In the genomic region with DNA sequence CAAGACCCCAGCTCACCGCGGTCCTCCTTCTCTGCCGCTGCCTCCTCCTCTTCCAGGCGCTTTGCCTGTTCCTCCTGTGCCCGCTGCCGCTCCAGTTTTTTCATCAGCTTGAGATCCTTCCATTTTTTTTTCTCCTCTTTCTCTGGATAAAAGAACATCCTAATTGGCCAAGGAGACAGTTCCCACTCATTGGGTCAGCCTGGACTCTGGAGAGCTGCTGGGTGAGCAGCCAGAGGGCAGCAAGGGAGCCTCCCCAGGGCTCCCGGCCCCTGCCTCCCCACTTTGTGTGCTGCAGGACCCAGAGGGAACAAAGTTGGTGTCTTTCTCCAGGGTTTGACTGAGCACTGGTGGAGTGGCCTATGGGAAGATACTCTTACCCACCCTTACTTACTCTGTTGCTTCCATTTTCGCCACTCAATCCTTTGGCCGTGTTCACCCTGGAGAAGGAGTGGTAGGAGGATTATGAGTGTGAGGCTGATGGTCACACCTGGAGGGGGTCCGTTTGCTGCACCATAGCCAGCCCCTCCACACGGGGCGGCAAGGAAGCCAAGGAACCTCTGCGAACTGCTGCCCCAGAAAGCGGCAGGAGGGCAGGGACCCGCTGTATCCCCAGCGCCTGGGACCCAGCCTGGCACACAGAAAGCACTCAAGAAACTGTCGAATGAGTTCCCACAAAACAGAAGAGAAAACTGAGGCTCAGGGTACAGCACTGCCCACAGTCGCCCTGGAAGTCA, we compare ENCODE assay signal across 8 cellular contexts. TPM values are rescaled to one million over a fixed set of nuclear protein-coding genes. Genes with fewer than 3 reads are reported as not detected.
DNase-seq lines count a peak whose midpoint lies in the region; ATAC-seq and TF ChIP-seq lines count a peak whose summit lies in the region.

No MANE protein-coding gene starts in this region.

- H3K4me1 ChIP-seq in CD4-positive, alpha-beta memory T cell (ENCODE audit: insufficient read depth, low read length): peaks cover 22% of the 10 kb centered on the region
- H3K4me1 ChIP-seq in tibial artery: peaks cover 0 to 17% (median 15%) of the 10 kb centered on the region in 4 donors

- TF ChIP-seq CTCF in HFFc6 (IDR thresholded peaks at IDR 0.05) (no peak; the same call in 1 of the 2 replicates), tibial artery (IDR thresholded peaks at IDR 0.05) (no peak)

- H3K4me3 ChIP-seq in CD4-positive, alpha-beta memory T cell (ENCODE audit: low read length in 2 of 2): peak overlapping the region; percentile 71 to 76
- H3K4me3 ChIP-seq in tibial artery: peak overlapping the region; percentile 81 to 96

- peak overlapping the region; percentile 90 to 99 (median 96) for H3K4me3 Mint-ChIP-seq in CD4-positive, alpha-beta memory T cell
- H3K4me3 Mint-ChIP-seq in HFFc6: peak overlapping the region; percentile 96
- H3K4me3 Mint-ChIP-seq in activated naive CD8-positive, alpha-beta T cell treated with anti-CD3 and anti-CD28 coated beads for 36 hours: peak overlapping the region; percentile 95

- DNase-seq in CD4-positive, alpha-beta memory T cell: no peak
- DNase-seq in HFFc6: peak; percentile 14
- DNase-seq in activated naive CD8-positive, alpha-beta T cell treated with anti-CD3 and anti-CD28 coated beads for 36 hours: no peak
- no peak for DNase-seq in left colon
- no peak for DNase-seq in tibial artery
- no peak for DNase-seq in dermis blood vessel endothelial cell
- DNase-seq in NCI-H128 (lab: John Stamatoyannopoulos, UW; ENCODE audit: unreplicated experiment): no peak
- DNase-seq in AG08395 (ENCODE audit: low spot score): no peak

- CTCF ChIA-PET in CD4-positive, alpha-beta memory T cell (lab: Charles Lee; ENCODE audit: partially characterized antibody): interaction anchor here (1.4 to 1.9 kb wide), 5 partner anchors 9 to 100 kb away, joined by 3 to 33 read pairs (median 5); a partner anchor contains a TSS

- H3K27me3 ChIP-seq in CD4-positive, alpha-beta memory T cell (ENCODE audit: insufficient read depth, low read length): no peaks in the 10 kb centered on the region
- no peaks in the 10 kb centered on the region for H3K27me3 ChIP-seq in tibial artery

- POLR2A ChIA-PET in CD4-positive, alpha-beta memory T cell (lab: Charles Lee; ENCODE audit: partially characterized antibody): interaction anchor here (0.7 to 4.9 kb wide), 7 partner anchors 10 to 324 kb away, joined by 3 to 77 read pairs (median 4); a partner anchor contains a TSS

- ATAC-seq in left colon: peak; percentile 16

- no peaks in the 10 kb centered on the region for H3K9me3 Mint-ChIP-seq in CD4-positive, alpha-beta memory T cell
- H3K9me3 Mint-ChIP-seq in HFFc6: no peaks in the 10 kb centered on the region
- no peaks in the 10 kb centered on the region for H3K9me3 Mint-ChIP-seq in activated naive CD8-positive, alpha-beta T cell treated with anti-CD3 and anti-CD28 coated beads for 36 hours

- intact Hi-C loops in CD4-positive, alpha-beta memory T cell (cut with micrococcal nuclease): loop anchor here (1.0 to 5.0 kb wide), 3 partner anchors 11 to 118 kb away; a partner anchor contains a TSS
- intact Hi-C loops in left colon (cut with DNase I, micrococcal nuclease) (no loop called here), tibial artery (cut with DNase I; ENCODE audit: low total_unique reads) (no loop called here)

- peaks cover 31% of the 10 kb centered on the region for H3K36me3 ChIP-seq in CD4-positive, alpha-beta memory T cell (ENCODE audit: insufficient read depth, low read length)
- H3K36me3 ChIP-seq in tibial artery: peaks cover 31 to 47% (median 43%) of the 10 kb centered on the region in 3 donors

- H3K36me3 Mint-ChIP-seq in CD4-positive, alpha-beta memory T cell: peaks cover 15 to 35% of the 10 kb centered on the region in 2 donors
- peaks cover 9% of the 10 kb centered on the region for H3K36me3 Mint-ChIP-seq in HFFc6 (ENCODE audit: low read depth)
- H3K36me3 Mint-ChIP-seq in activated naive CD8-positive, alpha-beta T cell treated with anti-CD3 and anti-CD28 coated beads for 36 hours: peaks cover 18% of the 10 kb centered on the region

- H3K27ac ChIP-seq in CD4-positive, alpha-beta memory T cell (ENCODE audit: low read depth, low read length): peak overlapping the region; percentile 65
- H3K27ac ChIP-seq in tibial artery: peak overlapping the region; percentile 74 to 92

- H3K27me3 Mint-ChIP-seq in CD4-positive, alpha-beta memory T cell: no peaks in the 10 kb centered on the region
- peaks cover 2% of the 10 kb centered on the region; the same call in 1 of the 2 replicates for H3K27me3 Mint-ChIP-seq in HFFc6 (ENCODE audit: insufficient read depth)
- H3K27me3 Mint-ChIP-seq in activated naive CD8-positive, alpha-beta T cell treated with anti-CD3 and anti-CD28 coated beads for 36 hours: no peaks in the 10 kb centered on the region

- H3K4me1 Mint-ChIP-seq in CD4-positive, alpha-beta memory T cell: peaks cover 10 to 31% (median 16%) of the 10 kb centered on the region in 4 donors
- peaks cover 10% of the 10 kb centered on the region for H3K4me1 Mint-ChIP-seq in HFFc6 (ENCODE audit: low read depth)
- H3K4me1 Mint-ChIP-seq in activated naive CD8-positive, alpha-beta T cell treated with anti-CD3 and anti-CD28 coated beads for 36 hours: peaks cover 18% of the 10 kb centered on the region

- peak overlapping the region; percentile 74 to 98 (median 90) for H3K27ac Mint-ChIP-seq in CD4-positive, alpha-beta memory T cell
- H3K27ac Mint-ChIP-seq in HFFc6: peak overlapping the region; percentile 74
- peak overlapping the region; percentile 93 for H3K27ac Mint-ChIP-seq in activated naive CD8-positive, alpha-beta T cell treated with anti-CD3 and anti-CD28 coated beads for 36 hours

- no peaks in the 10 kb centered on the region for H3K9me3 ChIP-seq in CD4-positive, alpha-beta memory T cell (ENCODE audit: control insufficient read depth in 1 of 2, low read length in 2 of 2)
- H3K9me3 ChIP-seq in tibial artery: no peaks in the 10 kb centered on the region

RNA-seq across cellular contexts. Expression of a gene that starts 0.7 kb away (rescaled TPM):
- 10 to 100 TPM; 79.1 to 86.0 TPM for total RNA-seq in CD4-positive, alpha-beta memory T cell
- 10 to 100 TPM; 74.4 to 91.1 TPM for polyA plus RNA-seq in CD4-positive, alpha-beta memory T cell
- total RNA-seq in HFFc6 (2021; fragmentation: NEBNext Ultra II Directional; extraction: Animal tissue kit (Norgen Biotek cat#: 25700)): 10 to 100 TPM; 33.2 to 46.8 (median 38.2) TPM
- 100 to 1,000 TPM; 109 to 111 TPM for total RNA-seq in activated naive CD8-positive, alpha-beta T cell treated with anti-CD3 and anti-CD28 coated beads for 36 hours
- 10 to 100 TPM; 32.3 to 33.3 TPM for total RNA-seq in left colon
- 31.1 and 55.7 TPM in 2 replicates for total RNA-seq in dermis blood vessel endothelial cell

RNA-seq across cellular contexts. Expression of a gene that starts 10.6 kb away (rescaled TPM):
- total RNA-seq in CD4-positive, alpha-beta memory T cell: 10 to 100 TPM; 18.5 to 19.7 TPM
- 10 to 100 TPM; 21.2 to 25.9 TPM for polyA plus RNA-seq in CD4-positive, alpha-beta memory T cell
- 10 to 100 TPM; 16.0 to 23.7 (median 17.0) TPM for total RNA-seq in HFFc6 (2021; fragmentation: NEBNext Ultra II Directional; extraction: Animal tissue kit (Norgen Biotek cat#: 25700))
- 10 to 100 TPM; 20.1 to 22.9 TPM for total RNA-seq in activated naive CD8-positive, alpha-beta T cell treated with anti-CD3 and anti-CD28 coated beads for 36 hours
- 10 to 100 TPM; 46.5 to 63.0 TPM for total RNA-seq in left colon
- total RNA-seq in dermis blood vessel endothelial cell: 21.4 and 37.3 TPM in 2 replicates

RNA-seq across cellular contexts. Expression of a gene that starts 41.8 kb away (rescaled TPM):
- 10 to 100 TPM; 28.0 to 31.4 TPM for total RNA-seq in CD4-positive, alpha-beta memory T cell
- polyA plus RNA-seq in CD4-positive, alpha-beta memory T cell: 10 to 100 TPM; 26.0 to 29.2 TPM
- total RNA-seq in HFFc6 (2021; fragmentation: NEBNext Ultra II Directional; extraction: Animal tissue kit (Norgen Biotek cat#: 25700)): 10 to 100 TPM; 28.0 to 34.7 (median 30.3) TPM
- total RNA-seq in activated naive CD8-positive, alpha-beta T cell treated with anti-CD3 and anti-CD28 coated beads for 36 hours: 10 to 100 TPM; 16.3 to 18.8 TPM
- total RNA-seq in left colon (10 to 100 TPM; 21.9 to 24.4 TPM), dermis blood vessel endothelial cell (15.3 and 25.5 TPM in 2 replicates)

RNA-seq across cellular contexts. Expression of a gene that starts 52.9 kb away (rescaled TPM):
- 10 to 100 TPM in 1 of 2 experiments, 1 to 10 TPM in 1; 9.8 to 12.4 TPM for total RNA-seq in CD4-positive, alpha-beta memory T cell
- 10 to 100 TPM; 11.0 to 11.6 TPM for polyA plus RNA-seq in CD4-positive, alpha-beta memory T cell
- 1 to 10 TPM; 6.7 to 9.0 (median 8.3) TPM for total RNA-seq in HFFc6 (2021; fragmentation: NEBNext Ultra II Directional; extraction: Animal tissue kit (Norgen Biotek cat#: 25700))
- 1 to 10 TPM; 7.4 to 9.4 TPM for total RNA-seq in activated naive CD8-positive, alpha-beta T cell treated with anti-CD3 and anti-CD28 coated beads for 36 hours
- total RNA-seq in left colon (1 to 10 TPM; 2.1 TPM), dermis blood vessel endothelial cell (5.3 and 9.7 TPM in 2 replicates)

RNA-seq across cellular contexts. Expression of a gene that starts 53.0 kb away (rescaled TPM):
- total RNA-seq in CD4-positive, alpha-beta memory T cell: 10 to 100 TPM; 24.4 to 26.4 TPM
- 10 to 100 TPM; 18.7 to 40.6 TPM for polyA plus RNA-seq in CD4-positive, alpha-beta memory T cell
- 10 to 100 TPM; 37.8 to 51.9 (median 39.6) TPM for total RNA-seq in HFFc6 (2021; fragmentation: NEBNext Ultra II Directional; extraction: Animal tissue kit (Norgen Biotek cat#: 25700))
- total RNA-seq in activated naive CD8-positive, alpha-beta T cell treated with anti-CD3 and anti-CD28 coated beads for 36 hours: 10 to 100 TPM; 19.9 to 20.3 TPM
- 10 to 100 TPM; 21.8 to 38.3 TPM for total RNA-seq in left colon
- total RNA-seq in dermis blood vessel endothelial cell: 102 and 154 TPM in 2 replicates
